Comparison of ENCODE assay signal across 8 cellular contexts in the genomic region with DNA sequence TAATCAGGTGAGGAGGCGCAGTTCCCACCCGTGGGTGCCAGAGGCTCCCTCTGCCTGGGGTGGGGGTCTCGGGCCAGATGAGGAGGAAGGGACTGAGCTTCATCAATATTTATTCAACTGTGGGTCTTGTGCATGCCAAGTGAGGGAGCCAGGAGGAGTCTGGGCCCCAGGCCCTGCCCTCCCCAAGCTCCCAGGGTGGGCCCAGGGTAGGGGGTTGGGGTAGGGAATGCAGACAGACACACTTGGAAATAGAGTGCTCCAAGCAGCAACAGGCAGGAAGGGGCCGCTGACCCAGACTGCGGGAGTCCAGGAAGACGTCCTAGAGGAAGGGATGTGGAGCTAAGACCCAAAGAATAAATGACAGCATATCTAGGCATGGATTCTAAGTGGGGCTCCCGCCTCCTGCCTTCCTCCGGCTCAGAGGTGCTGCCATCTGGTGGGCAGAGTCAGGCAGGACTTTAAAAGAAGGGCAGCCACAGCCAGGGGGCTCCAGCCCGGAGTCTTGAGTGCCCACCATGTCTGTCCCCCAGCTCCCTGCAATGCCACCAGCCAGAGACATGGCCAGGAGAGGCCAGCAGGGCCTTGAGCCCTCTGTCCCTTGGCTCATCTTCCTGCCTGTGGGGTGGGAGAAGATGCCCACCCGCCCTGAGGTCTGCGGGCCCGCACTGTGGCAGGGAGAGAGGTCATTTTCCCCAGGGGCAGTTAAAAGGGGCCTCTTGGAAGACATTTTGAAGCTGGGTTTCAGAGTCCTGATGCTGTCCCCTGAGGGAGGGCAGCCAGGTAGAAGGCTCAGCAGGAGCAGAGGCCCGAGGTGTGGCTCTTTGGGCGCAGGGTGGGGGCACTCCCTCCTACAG.
DNase-seq lines count a peak whose midpoint lies in the region; ATAC-seq and TF ChIP-seq lines count a peak whose summit lies in the region.

No MANE protein-coding gene starts in this region.

- DNase-seq in NCI-H1417 (lab: John Stamatoyannopoulos, UW) (peak; percentile 22 to 85 (median 66)), NCI-H1417 treated with DMSO at 0.1 percent for 48 hours (lab: John Stamatoyannopoulos, UW) (no peak), MV-4-11 (lab: John Stamatoyannopoulos, UW) (peak; percentile 12), colonic mucosa (peak; percentile 32), lung microvascular endothelial cell (ENCODE audit: low read depth in 2 of 2) (peak; percentile 65 to 72)
- DNase-seq in activated CD4-positive, alpha-beta T cell treated with anti-CD3 and anti-CD28 coated beads for 24 hours (ENCODE audit: low read depth in 2 of 2) = peak; percentile 26 to 36
- DNase-seq in stimulated activated CD8-positive, alpha-beta memory T cell treated with anti-CD3 and anti-CD28 coated beads, Interleukin-2, amount 100 ng/mL, for 1 hour (ENCODE audit: low read depth in 2 of 2) = peak; percentile 5 to 10

- peak; percentile 67 for TF ChIP-seq CTCF in colonic mucosa (IDR thresholded peaks at IDR 0.05)

- H3K4me1 ChIP-seq in colonic mucosa = no peaks in the 10 kb centered on the region

- H3K9ac ChIP-seq in colonic mucosa (ENCODE audit: low read depth in 2 of 2, low read length in 2 of 2) = no peak overlapping the region

- no peaks in the 10 kb centered on the region for H3K36me3 ChIP-seq in colonic mucosa

- no peak overlapping the region for H3K4me3 ChIP-seq in colonic mucosa

- H3K27ac ChIP-seq in colonic mucosa = no peak overlapping the region

- no peaks in the 10 kb centered on the region for H3K27me3 ChIP-seq in colonic mucosa

- ATAC-seq in HG03457 (IDR thresholded peaks at IDR 0.05; ENCODE audit: unreplicated experiment) = no peak

- no peaks in the 10 kb centered on the region for H3K9me3 ChIP-seq in colonic mucosa

- intact Hi-C loops in colonic mucosa (cut with DNase I) = loop anchor here (5.0 kb wide), 2 partner anchors 272 to 362 kb away; no protein-coding TSS in a partner anchor
